Comparison of ENCODE assay signal across 23 cellular contexts in genomic region chr1:24173638-24174325, GRCh38. TPM values are rescaled to one million over a fixed set of nuclear protein-coding genes. Genes with fewer than 3 reads are reported as not detected.
"Had no signal": no experiment of that assay in that cellular context is flagged by ENCODE, and none has a peak within 500 bp of the region (broad histone marks: within the 10 kb centered on the region; RNA-seq: fewer than 3 reads in every experiment).

No MANE protein-coding gene starts in this region.

- H3K4me3 Mint-ChIP-seq: activated CD4-positive, alpha-beta T cell treated with anti-CD3 and anti-CD28 coated beads, Interleukin-2, amount 10 ng/mL, durations not matched to agents 7 days and 5 days; activated naive CD4-positive, alpha-beta T cell treated with anti-CD3 and anti-CD28 coated beads, Interleukin-2, amount 10 ng/mL, durations not matched to agents 7 days and 5 days; activated naive CD8-positive, alpha-beta T cell treated with anti-CD3 and anti-CD28 coated beads, Interleukin-2, amount 50 U/mL, for 24 hours; activated T-cell treated with anti-CD3 and anti-CD28 coated beads, Interleukin-2, amount 50 U/mL, for 4 hours; central memory CD8-positive, alpha-beta T cell; naive thymus-derived CD4-positive, alpha-beta T cell had no signal

- H3K27me3 Mint-ChIP-seq: activated CD4-positive, alpha-beta T cell treated with anti-CD3 and anti-CD28 coated beads, Interleukin-2, amount 10 ng/mL, durations not matched to agents 7 days and 5 days; activated naive CD8-positive, alpha-beta T cell treated with anti-CD3 and anti-CD28 coated beads, Interleukin-2, amount 50 U/mL, for 24 hours; central memory CD8-positive, alpha-beta T cell had no signal

- H3K9me3 Mint-ChIP-seq: activated CD4-positive, alpha-beta T cell treated with anti-CD3 and anti-CD28 coated beads, Interleukin-2, amount 10 ng/mL, durations not matched to agents 7 days and 5 days; activated naive CD4-positive, alpha-beta T cell treated with anti-CD3 and anti-CD28 coated beads, Interleukin-2, amount 10 ng/mL, durations not matched to agents 7 days and 5 days; activated naive CD8-positive, alpha-beta T cell treated with anti-CD3 and anti-CD28 coated beads, Interleukin-2, amount 50 U/mL, for 24 hours; activated T-cell treated with anti-CD3 and anti-CD28 coated beads, Interleukin-2, amount 50 U/mL, for 4 hours; central memory CD8-positive, alpha-beta T cell; naive thymus-derived CD4-positive, alpha-beta T cell had no signal

- H3K27ac Mint-ChIP-seq: activated CD4-positive, alpha-beta T cell treated with anti-CD3 and anti-CD28 coated beads, Interleukin-2, amount 10 ng/mL, durations not matched to agents 7 days and 5 days; activated naive CD4-positive, alpha-beta T cell treated with anti-CD3 and anti-CD28 coated beads, Interleukin-2, amount 10 ng/mL, durations not matched to agents 7 days and 5 days; activated naive CD8-positive, alpha-beta T cell treated with anti-CD3 and anti-CD28 coated beads, Interleukin-2, amount 50 U/mL, for 24 hours had no signal

- H3K4me1 ChIP-seq: heart left ventricle, prostate gland, right atrium auricular region, stomach had no signal

- H3K27ac ChIP-seq: brain microvascular endothelial cell, coronary artery, gastrocnemius medialis, heart left ventricle, prostate gland, right atrium auricular region, stomach had no signal

- H3K36me3 Mint-ChIP-seq: activated naive CD4-positive, alpha-beta T cell treated with anti-CD3 and anti-CD28 coated beads, Interleukin-2, amount 10 ng/mL, durations not matched to agents 7 days and 5 days had no signal

- H3K4me1 Mint-ChIP-seq: activated CD4-positive, alpha-beta T cell treated with anti-CD3 and anti-CD28 coated beads, Interleukin-2, amount 10 ng/mL, durations not matched to agents 7 days and 5 days; activated naive CD4-positive, alpha-beta T cell treated with anti-CD3 and anti-CD28 coated beads, Interleukin-2, amount 10 ng/mL, durations not matched to agents 7 days and 5 days; activated naive CD8-positive, alpha-beta T cell treated with anti-CD3 and anti-CD28 coated beads, Interleukin-2, amount 50 U/mL, for 24 hours; naive thymus-derived CD4-positive, alpha-beta T cell had no signal

- DNase-seq: activated CD4-positive, alpha-beta T cell treated with anti-CD3 and anti-CD28 coated beads, Interleukin-2, amount 10 ng/mL, durations not matched to agents 7 days and 5 days; activated CD4-positive, CD25-positive, alpha-beta regulatory T cell; activated CD8-positive, alpha-beta memory T cell treated with anti-CD3 and anti-CD28 coated beads, Interleukin-2, amount 50 U/mL, for 4 hours; activated naive CD4-positive, alpha-beta T cell treated with anti-CD3 and anti-CD28 coated beads, Interleukin-2, amount 10 ng/mL, durations not matched to agents 7 days and 5 days; activated naive CD8-positive, alpha-beta T cell treated with anti-CD3 and anti-CD28 coated beads, Interleukin-2, amount 50 U/mL, for 24 hours; activated T-cell treated with anti-CD3 and anti-CD28 coated beads, Interleukin-2, amount 50 U/mL, for 4 hours; aorta; brain microvascular endothelial cell; gastrocnemius medialis; heart left ventricle; mesenchymal stem cell; naive thymus-derived CD4-positive, alpha-beta T cell; stimulated activated CD4-positive, alpha-beta T cell treated with anti-CD3 and anti-CD28 coated beads, Interleukin-2, amount 100 ng/mL, for 24 hours; stomach; T-helper 9 cell; trophoblast cell had no signal

- H3K27me3 ChIP-seq: gastrocnemius medialis, right atrium auricular region, stomach had no signal

- ATAC-seq: activated naive CD8-positive, alpha-beta T cell treated with anti-CD3 and anti-CD28 coated beads, Interleukin-2, amount 50 U/mL, for 24 hours; activated T-cell treated with anti-CD3 and anti-CD28 coated beads, Interleukin-2, amount 50 U/mL, for 4 hours; esophagus mucosa; gastrocnemius medialis; heart left ventricle; naive thymus-derived CD4-positive, alpha-beta T cell had no signal

- H3K9me3 ChIP-seq: gastrocnemius medialis, prostate gland, right atrium auricular region, stomach had no signal

- H3K36me3 ChIP-seq: brain microvascular endothelial cell, gastrocnemius medialis, heart left ventricle, prostate gland, right atrium auricular region had no signal

- H3K4me3 ChIP-seq: coronary artery, gastrocnemius medialis, heart left ventricle, prostate gland, right atrium auricular region, stomach had no signal

RNA-seq across cellular contexts. Expression of gene IL22RA1, which starts 30.8 kb away (rescaled TPM):
- total RNA-seq: activated CD4-positive, alpha-beta T cell treated with anti-CD3 and anti-CD28 coated beads, Interleukin-2, amount 10 ng/mL, durations not matched to agents 7 days and 5 days; naive thymus-derived CD4-positive, alpha-beta T cell; osteocyte; temporal lobe had no signal
- polyA plus RNA-seq: naive thymus-derived CD4-positive, alpha-beta T cell had no signal
